Comparison of ENCODE assay signal across 16 cellular contexts in the genomic region with DNA sequence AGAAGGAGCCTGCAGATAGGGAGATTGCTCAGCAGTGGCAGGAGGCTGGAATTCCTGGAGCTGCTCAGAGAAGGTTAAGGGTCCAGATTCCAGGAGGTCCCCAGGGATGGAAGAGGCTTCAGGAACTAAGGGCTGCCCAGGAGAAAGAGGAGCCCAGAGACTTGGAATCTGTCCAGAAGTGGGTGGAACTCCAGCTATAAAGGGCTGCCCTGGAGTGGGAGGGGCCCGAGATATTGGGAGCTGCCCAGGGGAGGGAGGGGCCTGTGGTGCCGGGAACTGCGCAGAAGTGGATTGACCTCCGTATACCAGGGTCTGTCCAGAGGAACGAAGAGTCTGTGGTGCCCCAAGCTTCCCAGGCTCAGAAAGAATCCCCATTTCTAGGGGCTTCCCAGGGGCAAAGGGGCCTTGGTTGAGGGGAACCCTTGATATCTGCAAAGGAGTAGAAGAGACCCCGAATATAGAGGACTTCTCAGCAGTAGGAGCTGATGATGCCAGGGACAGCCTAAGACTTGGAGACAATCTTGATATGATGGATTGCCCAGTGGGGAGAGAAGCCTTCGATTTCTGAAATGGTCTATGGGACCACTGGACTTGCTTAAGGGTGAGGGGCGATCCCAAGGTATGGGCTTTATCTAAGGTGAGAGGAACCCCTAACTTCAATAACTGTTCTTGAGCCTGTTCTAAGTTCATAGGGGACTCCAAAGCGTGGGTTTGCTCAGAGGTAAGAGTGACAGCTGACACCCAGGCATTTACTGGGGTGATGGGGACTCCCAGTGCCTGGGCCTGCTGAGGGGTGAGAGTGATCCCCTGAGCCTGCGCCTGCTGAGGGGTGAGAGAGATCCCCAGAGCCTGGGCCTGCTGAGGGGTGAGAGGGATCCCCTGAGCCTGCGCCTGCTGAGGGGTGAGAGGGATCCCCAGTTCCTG. TPM values are rescaled to one million over a fixed set of nuclear protein-coding genes. Genes with fewer than 3 reads are reported as not detected.
DNase-seq lines count a peak whose midpoint lies in the region; ATAC-seq and TF ChIP-seq lines count a peak whose summit lies in the region.
"Had no signal": no experiment of that assay in that cellular context is flagged by ENCODE, and none has a peak within 500 bp of the region (broad histone marks: within the 10 kb centered on the region; RNA-seq: fewer than 3 reads in every experiment).

No MANE protein-coding gene starts in this region.

- H3K4me1 Mint-ChIP-seq in WTC11 (no peaks in the 10 kb centered on the region), HFFc6 (ENCODE audit: low read depth) (no peaks in the 10 kb centered on the region)
- H3K4me1 Mint-ChIP-seq: activated naive CD8-positive, alpha-beta T cell treated with anti-CD3 and anti-CD28 coated beads for 36 hours had no signal

- WGBS in aorta, 2 donors, result 84 to 88% methylated on average over 11 of the region's 11 CpGs

- no peaks in the 10 kb centered on the region for H3K27me3 ChIP-seq in aorta (ENCODE audit: control insufficient read depth in 1 of 2, insufficient read depth in 2 of 2, low read length in 1 of 2)

- TF ChIP-seq CTCF in WTC11 (IDR thresholded peaks at IDR 0.05) (no peak), HFFc6 (IDR thresholded peaks at IDR 0.05) (no peak)

- H3K36me3 Mint-ChIP-seq in WTC11 (no peaks in the 10 kb centered on the region), HFFc6 (ENCODE audit: low read depth) (no peaks in the 10 kb centered on the region)
- H3K36me3 Mint-ChIP-seq: activated naive CD8-positive, alpha-beta T cell treated with anti-CD3 and anti-CD28 coated beads for 36 hours had no signal

- no peak overlapping the region for H3K27ac ChIP-seq in aorta (ENCODE audit: low read depth in 1 of 2, low read length in 2 of 2)
- H3K27ac ChIP-seq: parathyroid adenoma had no signal

- no peaks in the 10 kb centered on the region for H3K9me3 ChIP-seq in aorta (ENCODE audit: control insufficient read depth, low read length)

- CTCF ChIA-PET in WTC11 (lab: Charles Lee), result interaction anchor here (0.9 kb wide), 1 partner anchor 37 kb away, joined by 3 read pairs; no protein-coding TSS in a partner anchor

- H3K4me3 ChIP-seq in aorta (ENCODE audit: low read length in 2 of 2), result no peak overlapping the region

- ATAC-seq in Right ventricle myocardium inferior, result peak; percentile 23
- ATAC-seq in WTC11, result peak; percentile 60; the same call in 1 of the 2 replicates
- ATAC-seq in left lobe of liver, result peak; percentile 42
- peak; percentile 38 for ATAC-seq in aorta (ENCODE audit: low FRiP score)

- DNase-seq in Right ventricle myocardium inferior (ENCODE audit: missing footprints) (no peak), cardiac septum (ENCODE audit: low spot score) (no peak), WTC11 (ENCODE audit: low spot score) (no peak), left lobe of liver (ENCODE audit: low spot score) (no peak), aorta (no peak), HFFc6 (no peak), activated T-cell treated with anti-CD3 and anti-CD28 coated beads for 4 hours (no peak)
- no peak for DNase-seq in stimulated activated CD4-positive, alpha-beta T cell treated with anti-CD3 and anti-CD28 coated beads, Interleukin-2, amount 100 ng/mL, for 48 hours
- DNase-seq: activated CD4-positive, CD25-positive, alpha-beta regulatory T cell; activated naive CD8-positive, alpha-beta T cell treated with anti-CD3 and anti-CD28 coated beads for 36 hours; cerebellar nuclear complex; DND-41; KBM-7; NCI-H187; NK-92 treated with Interleukin-12 subunit alpha and Interleukin-12 subunit beta, amount 100 ng/mL, for 24 hours had no signal

- intact Hi-C loops in Right ventricle myocardium inferior (cut with DNase I), result no loop called here
- intact Hi-C loops in cardiac septum (cut with DNase I), result no loop called here
- intact Hi-C loops in aorta (cut with DNase I), result no loop called here

- no peak overlapping the region for H3K27ac Mint-ChIP-seq in WTC11
- H3K27ac Mint-ChIP-seq in HFFc6, result no peak overlapping the region
- H3K27ac Mint-ChIP-seq: activated naive CD8-positive, alpha-beta T cell treated with anti-CD3 and anti-CD28 coated beads for 36 hours had no signal

- H3K36me3 ChIP-seq in aorta (ENCODE audit: control insufficient read depth in 1 of 2, insufficient read depth in 2 of 2, low read length in 1 of 2), result no peaks in the 10 kb centered on the region

- POLR2A ChIA-PET in WTC11 (lab: Charles Lee), result no interaction called here

- H3K9me3 Mint-ChIP-seq in WTC11, result no peaks in the 10 kb centered on the region
- no peaks in the 10 kb centered on the region for H3K9me3 Mint-ChIP-seq in HFFc6
- H3K9me3 Mint-ChIP-seq: activated naive CD8-positive, alpha-beta T cell treated with anti-CD3 and anti-CD28 coated beads for 36 hours had no signal

- H3K4me1 ChIP-seq in aorta (ENCODE audit: control insufficient read depth in 1 of 2, insufficient read depth in 2 of 2, low read length in 2 of 2), result no peaks in the 10 kb centered on the region
- H3K4me1 ChIP-seq: parathyroid adenoma had no signal

- H3K27me3 Mint-ChIP-seq in WTC11 (ENCODE audit: low read depth) (no peaks in the 10 kb centered on the region), HFFc6 (ENCODE audit: insufficient read depth) (no peaks in the 10 kb centered on the region; the same call in 1 of the 2 replicates)
- H3K27me3 Mint-ChIP-seq: activated naive CD8-positive, alpha-beta T cell treated with anti-CD3 and anti-CD28 coated beads for 36 hours had no signal

- no peak overlapping the region for H3K4me3 Mint-ChIP-seq in WTC11
- no peak overlapping the region for H3K4me3 Mint-ChIP-seq in HFFc6
- H3K4me3 Mint-ChIP-seq: activated naive CD8-positive, alpha-beta T cell treated with anti-CD3 and anti-CD28 coated beads for 36 hours had no signal

TF ChIP-seq in WTC11, 78 proteins besides CTCF, POLR2A, EP300 and RAD21:
- TF ChIP-seq, protein P1, sequence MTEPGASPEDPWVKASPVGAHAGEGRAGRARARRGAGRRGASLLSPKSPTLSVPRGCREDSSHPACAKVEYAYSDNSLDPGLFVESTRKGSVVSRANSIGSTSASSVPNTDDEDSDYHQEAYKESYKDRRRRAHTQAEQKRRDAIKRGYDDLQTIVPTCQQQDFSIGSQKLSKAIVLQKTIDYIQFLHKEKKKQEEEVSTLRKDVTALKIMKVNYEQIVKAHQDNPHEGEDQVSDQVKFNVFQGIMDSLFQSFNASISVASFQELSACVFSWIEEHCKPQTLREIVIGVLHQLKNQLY (CRISPR knock-in tag; IDR thresholded peaks at IDR 0.05), result no peak
- peak; percentile 85 for TF ChIP-seq ZNF317 (CRISPR knock-in tag; IDR thresholded peaks at IDR 0.05; ENCODE audit: borderline replicate concordance, low read depth)
- no peak for TF ChIP-seq NFE2L1 (CRISPR knock-in tag; IDR thresholded peaks at IDR 0.05)
- TF ChIP-seq IRF2 (CRISPR knock-in tag; IDR thresholded peaks at IDR 0.05; ENCODE audit: borderline replicate concordance, low read depth), result no peak

RNA-seq across cellular contexts. Expression of a gene that starts 45.0 kb away (rescaled TPM):
- total RNA-seq in Right ventricle myocardium inferior (not detected), cardiac septum (not detected), WTC11 (2021) (not detected in 3 replicates), left lobe of liver (not detected), aorta (not detected)
- under 1 TPM in 1 of 2 donors, not detected in 1; under 0.01 TPM for polyA plus RNA-seq in aorta
- total RNA-seq in HFFc6 (2021; fragmentation: NEBNext Ultra II Directional; extraction: Animal tissue kit (Norgen Biotek cat#: 25700)), result not detected
- total RNA-seq: activated naive CD8-positive, alpha-beta T cell treated with anti-CD3 and anti-CD28 coated beads for 36 hours had no signal

RNA-seq across cellular contexts. Expression of a gene that starts 49.3 kb away (rescaled TPM):
- 53.3 TPM for total RNA-seq in Right ventricle myocardium inferior
- 61.9 TPM for total RNA-seq in cardiac septum
- total RNA-seq in WTC11 (2021), result 64.3 to 73.9 TPM (median 73.0 TPM) in 3 replicates
- 67.1 TPM for total RNA-seq in left lobe of liver
- 10 to 100 TPM; 54.9 to 57.8 TPM for total RNA-seq in aorta
- 10 to 100 TPM in 1 of 2 donors, 1 to 10 TPM in 1; 9.3 to 14.7 TPM for polyA plus RNA-seq in aorta
- total RNA-seq in HFFc6 (2021; fragmentation: NEBNext Ultra II Directional; extraction: Animal tissue kit (Norgen Biotek cat#: 25700)), result 10 to 100 TPM; 51.3 to 59.6 (median 57.2) TPM
